Comparison of ENCODE assay signal across 10 cellular contexts in genomic region chr1:220529530-220529920, GRCh38. TPM values are rescaled to one million over a fixed set of nuclear protein-coding genes. Genes with fewer than 3 reads are reported as not detected.
DNase-seq lines count a peak whose midpoint lies in the region; ATAC-seq and TF ChIP-seq lines count a peak whose summit lies in the region.
"Had no signal": no experiment of that assay in that cellular context is flagged by ENCODE, and none has a peak within 500 bp of the region (broad histone marks: within the 10 kb centered on the region; RNA-seq: fewer than 3 reads in every experiment).

No MANE protein-coding gene starts in this region.

- H2AK5ac ChIP-seq in neuronal stem cell (ENCODE audit: low read depth, low read length): no peak overlapping the region

- H3K9me3 ChIP-seq in CD4-positive, alpha-beta T cell (ENCODE audit: control insufficient read depth, low read length): no peaks in the 10 kb centered on the region
- no peaks in the 10 kb centered on the region for H3K9me3 ChIP-seq in MM.1S (replicated peaks; ENCODE audit: insufficient read depth, low read length)
- peaks cover 0 to 5% of the 10 kb centered on the region in 2 donors for H3K9me3 ChIP-seq in neuronal stem cell (replicated peaks in 1 of 2; ENCODE audit: control insufficient read depth in 2 of 2, insufficient read depth in 1 of 2, low read depth in 1 of 2, low read length in 2 of 2)

- H3K4me1 ChIP-seq in MM.1S (ENCODE audit: low read length) (peaks cover 5% of the 10 kb centered on the region; the same call in 1 of the 2 replicates), neuronal stem cell (ENCODE audit: control insufficient read depth in 2 of 2, insufficient read depth in 1 of 2, low read depth in 1 of 2, low read length in 2 of 2) (peaks cover 0 to 4% of the 10 kb centered on the region in 2 donors)

- no peak overlapping the region for H2BK5ac ChIP-seq in neuronal stem cell (ENCODE audit: low read length)

- no peaks in the 10 kb centered on the region for H3K36me3 Mint-ChIP-seq in CD4-positive, alpha-beta T cell (ENCODE audit: low read depth)

- no peak overlapping the region for H4K8ac ChIP-seq in neuronal stem cell (ENCODE audit: low read depth, low read length)

- H3K9me3 Mint-ChIP-seq in CD4-positive, alpha-beta T cell: peaks cover under 1% of the 10 kb centered on the region

- no peak overlapping the region for H2BK15ac ChIP-seq in neuronal stem cell (ENCODE audit: low read length)

- H4K91ac ChIP-seq in neuronal stem cell (ENCODE audit: low read depth, low read length, poor library complexity): no peak overlapping the region

- no peak for ATAC-seq in CD4-positive, alpha-beta T cell (ENCODE audit: poor library complexity)

- no peak overlapping the region for H3K18ac ChIP-seq in neuronal stem cell (ENCODE audit: low read length)

- CTCF ChIA-PET in CD4-positive, alpha-beta T cell (lab: Charles Lee): interaction anchor here (1.2 kb wide), 1 partner anchor 11 kb away, joined by 3 read pairs; no protein-coding TSS in a partner anchor

- peak overlapping the region; percentile 88; the same call in 1 of the 2 replicates for H3K4me3 ChIP-seq in MM.1S (ENCODE audit: low read length)
- H3K4me3 ChIP-seq in epithelial cell of esophagus (ENCODE audit: low read length): peak overlapping the region; percentile 82
- peak overlapping the region; percentile 67 to 92 for H3K4me3 ChIP-seq in neuronal stem cell (ENCODE audit: low read length in 2 of 2)

- H3K9me2 ChIP-seq in MM.1S (replicated peaks; ENCODE audit: insufficient read depth, low read length): no peaks in the 10 kb centered on the region

- WGBS in neuronal stem cell (ENCODE audit: extremely low coverage in 2 of 2, insufficient read length in 2 of 2, insufficient replicate concordance in 1 of 2), 2 donors: no CpG with 5 or more reads among the region's 3 CpGs

- H2BK12ac ChIP-seq in neuronal stem cell (ENCODE audit: low read length): no peak overlapping the region

- POLR2A ChIA-PET in CD4-positive, alpha-beta T cell (lab: Charles Lee): no interaction called here

- no peak for TF ChIP-seq CTCF in CD4-positive, alpha-beta T cell (IDR thresholded peaks at IDR 0.05)
- TF ChIP-seq CTCF in MM.1S (IDR thresholded peaks at IDR 0.05; ENCODE audit: low read length) (no peak), epithelial cell of esophagus (IDR thresholded peaks at IDR 0.05; ENCODE audit: insufficient read depth, low read depth, low read length, missing control alignments) (no peak)

- H3F3A ChIP-seq in MM.1S (ENCODE audit: insufficient read depth, low read length): no peaks in the 10 kb centered on the region

- H3K4me2 ChIP-seq in MM.1S (ENCODE audit: low read depth, low read length) (peak overlapping the region; percentile 98), neuronal stem cell (ENCODE audit: insufficient read depth, low read length, poor library complexity, severe bottlenecking) (peak overlapping the region; percentile 88)

- H3K36me3 ChIP-seq in MM.1S (replicated peaks; ENCODE audit: insufficient read depth, low read length): no peaks in the 10 kb centered on the region
- H3K36me3 ChIP-seq in neuronal stem cell (replicated peaks in 1 of 2; ENCODE audit: control insufficient read depth in 2 of 2, insufficient read depth in 2 of 2, low read length in 2 of 2): no peaks in the 10 kb centered on the region

- no peak overlapping the region for H3K27ac ChIP-seq in CD4-positive, alpha-beta T cell (ENCODE audit: low read depth, low read length)
- no peak overlapping the region for H3K27ac ChIP-seq in MM.1S (ENCODE audit: low read length)
- no peak overlapping the region for H3K27ac ChIP-seq in neuronal stem cell (replicated peaks; ENCODE audit: low read length)

- H2AFZ ChIP-seq in MM.1S (ENCODE audit: low read length): peak overlapping the region; percentile 98
- peak overlapping the region; percentile 97 for H2AFZ ChIP-seq in neuronal stem cell (ENCODE audit: low read length)

- peaks cover 68% of the 10 kb centered on the region for H3K27me3 Mint-ChIP-seq in CD4-positive, alpha-beta T cell

- no peak overlapping the region for H2BK120ac ChIP-seq in neuronal stem cell (ENCODE audit: low read depth, low read length)

- H4K20me1 ChIP-seq in MM.1S (ENCODE audit: insufficient read depth, low read length): no peaks in the 10 kb centered on the region

- H3K23ac ChIP-seq in neuronal stem cell (ENCODE audit: low read depth, low read length, poor library complexity): no peak overlapping the region

- no peak overlapping the region for H3K9ac ChIP-seq in MM.1S (ENCODE audit: low read length)
- no peak overlapping the region for H3K9ac ChIP-seq in neuronal stem cell (ENCODE audit: low read depth, low read length, poor library complexity)

- H3K14ac ChIP-seq in neuronal stem cell (ENCODE audit: low read length): no peak overlapping the region

- peaks cover 8% of the 10 kb centered on the region for H3K79me1 ChIP-seq in neuronal stem cell (ENCODE audit: low read depth, low read length)

- no peak overlapping the region for H3K27ac Mint-ChIP-seq in CD4-positive, alpha-beta T cell

- no peak overlapping the region for H3K4ac ChIP-seq in neuronal stem cell (ENCODE audit: low read length)

- H3K4me1 Mint-ChIP-seq in CD4-positive, alpha-beta T cell (ENCODE audit: low read depth): peaks cover 10% of the 10 kb centered on the region

- intact Hi-C loops in CD4-positive, alpha-beta T cell (cut with DNase I, micrococcal nuclease): no loop called here

- H3K27me3 ChIP-seq in CD4-positive, alpha-beta T cell (ENCODE audit: control insufficient read depth, insufficient read depth, low read length): peaks cover 53% of the 10 kb centered on the region
- H3K27me3 ChIP-seq in MM.1S (replicated peaks; ENCODE audit: insufficient read depth, low read length) (0 out of 2 replicates have a peak, but pooled peaks cover 3% of the 10 kb centered on the region), neuronal stem cell (ENCODE audit: control insufficient read depth in 3 of 3, insufficient read depth in 3 of 3, low read depth in 1 of 3, low read length in 3 of 3) (peaks cover 0 to 12% (median 0%) of the 10 kb centered on the region in 3 experiments)

- no peak for DNase-seq in CD4-positive, alpha-beta T cell
- no peak for DNase-seq in MM.1S
- DNase-seq in epithelial cell of esophagus (ENCODE audit: low read depth): no peak
- DNase-seq in neuronal stem cell (ENCODE audit: low spot score): no peak
- no peak for DNase-seq in NCI-H2107 treated with DMSO at 0.1 percent for 48 hours (lab: John Stamatoyannopoulos, UW; ENCODE audit: unreplicated experiment)
- DNase-seq in NCI-H774 (lab: John Stamatoyannopoulos, UW): no peak
- DNase-seq in HT-29 (ENCODE audit: low spot score): no peak
- no peak for DNase-seq in C1 segment of cervical spinal cord (lab: John Stamatoyannopoulos, UW)
- DNase-seq: NK-92 treated with Interleukin-12 subunit alpha and Interleukin-12 subunit beta, amount 100 ng/mL, for 24 hours; stimulated activated naive CD4-positive, alpha-beta T cell treated with Interleukin-2 at 50 U/mL for 16 hours had no signal

- no peaks in the 10 kb centered on the region for H3K79me2 ChIP-seq in MM.1S (ENCODE audit: low read length)

- H3K4me3 Mint-ChIP-seq in CD4-positive, alpha-beta T cell: peak overlapping the region; percentile 62

RNA-seq across cellular contexts. Expression of gene MARK1, which starts 1.6 kb away (rescaled TPM):
- total RNA-seq in CD4-positive, alpha-beta T cell: not detected
- 9.5 TPM for polyA plus RNA-seq in neuronal stem cell (2013, experiment 1 of 2)
- 10.1 TPM for polyA plus RNA-seq in neuronal stem cell (2013, experiment 2 of 2)
- not detected in 2 replicates for total RNA-seq in HT-29 (2014; rRNA removed; shearing (Covaris generic))
